Comparison of ENCODE assay signal across 24 cellular contexts in genomic region chr4:127249767-127250108, GRCh38.
"Had no signal": no experiment of that assay in that cellular context is flagged by ENCODE, and none has a peak within 500 bp of the region (broad histone marks: within the 10 kb centered on the region; RNA-seq: fewer than 3 reads in every experiment).

No MANE protein-coding gene starts in this region.

- H3K36me3 Mint-ChIP-seq: activated naive CD8-positive, alpha-beta T cell; WTC11 had no signal

- H3K4me3 Mint-ChIP-seq: activated naive CD8-positive, alpha-beta T cell; activated T-helper 17 cell treated with anti-CD3 and anti-CD28 coated beads, Interleukin-2, amount 50 U/mL, for 72 hours; central memory CD8-positive, alpha-beta T cell; nephron; WTC11 had no signal

- H3K4me3 ChIP-seq: adrenal gland, ascending aorta, hepatocyte, left lung, lung, ovary, prostate gland, right atrium auricular region, upper lobe of left lung had no signal

- H3K4me1 Mint-ChIP-seq: activated T-helper 17 cell treated with anti-CD3 and anti-CD28 coated beads, Interleukin-2, amount 50 U/mL, for 72 hours; central memory CD8-positive, alpha-beta T cell; WTC11 had no signal

- H3K36me3 ChIP-seq: adrenal gland, ascending aorta, brain microvascular endothelial cell, left lung, neutrophil, ovary, prostate gland, right atrium auricular region, upper lobe of left lung had no signal

- H3K9me3 ChIP-seq: adrenal gland, ascending aorta, left lung, neutrophil, ovary, prostate gland, right atrium auricular region, upper lobe of left lung had no signal

- H3K27me3 Mint-ChIP-seq: activated naive CD8-positive, alpha-beta T cell; activated T-helper 17 cell treated with anti-CD3 and anti-CD28 coated beads, Interleukin-2, amount 50 U/mL, for 72 hours; central memory CD8-positive, alpha-beta T cell had no signal

- H3K27ac ChIP-seq: adrenal gland, ascending aorta, hepatocyte, left lung, neutrophil, ovary, prostate gland, right atrium auricular region, upper lobe of left lung had no signal

- H3K4me1 ChIP-seq: adrenal gland, ascending aorta, left lung, prostate gland, right atrium auricular region, upper lobe of left lung had no signal

- DNase-seq: activated T-cell treated with anti-CD3 and anti-CD28 coated beads, Interleukin-2, amount 50 U/mL, for 1 hour; adrenal gland; brain microvascular endothelial cell; effector memory CD4-positive, alpha-beta T cell; glutamatergic neuron; left lung; ovary; stimulated activated CD4-positive, alpha-beta T cell treated with anti-CD3 and anti-CD28 coated beads, Interleukin-12 subunit alpha, Interleukin-12 subunit beta, amount 100 ng/mL, for 4 hours; stimulated activated CD4-positive, alpha-beta T cell treated with anti-CD3 and anti-CD28 coated beads, Interleukin-4, amount 100 ng/mL, for 4 hours; stimulated activated naive CD8-positive, alpha-beta T cell treated with anti-CD3 and anti-CD28 coated beads, Interleukin-15, Interleukin-2, amounts not matched to agents 100 U/mL and 50 U/mL, for 24 hours; T-helper 2 cell; upper lobe of left lung had no signal

- H3K27me3 ChIP-seq: adrenal gland, ascending aorta, brain microvascular endothelial cell, hepatocyte, left lung, neutrophil, ovary, right atrium auricular region, upper lobe of left lung had no signal

- H3K9me3 Mint-ChIP-seq: nephron, WTC11 had no signal

- ATAC-seq: activated T-helper 17 cell treated with anti-CD3 and anti-CD28 coated beads, Interleukin-2, amount 50 U/mL, for 72 hours; esophagus mucosa; left lung; stimulated activated naive CD8-positive, alpha-beta T cell treated with anti-CD3 and anti-CD28 coated beads, Interleukin-15, Interleukin-2, amounts not matched to agents 100 U/mL and 50 U/mL, for 24 hours; WTC11 had no signal

- H3K27ac Mint-ChIP-seq: activated naive CD8-positive, alpha-beta T cell; activated T-helper 17 cell treated with anti-CD3 and anti-CD28 coated beads, Interleukin-2, amount 50 U/mL, for 72 hours; nephron; WTC11 had no signal
